Comparison of ENCODE assay signal across 28 cellular contexts in the genomic region with DNA sequence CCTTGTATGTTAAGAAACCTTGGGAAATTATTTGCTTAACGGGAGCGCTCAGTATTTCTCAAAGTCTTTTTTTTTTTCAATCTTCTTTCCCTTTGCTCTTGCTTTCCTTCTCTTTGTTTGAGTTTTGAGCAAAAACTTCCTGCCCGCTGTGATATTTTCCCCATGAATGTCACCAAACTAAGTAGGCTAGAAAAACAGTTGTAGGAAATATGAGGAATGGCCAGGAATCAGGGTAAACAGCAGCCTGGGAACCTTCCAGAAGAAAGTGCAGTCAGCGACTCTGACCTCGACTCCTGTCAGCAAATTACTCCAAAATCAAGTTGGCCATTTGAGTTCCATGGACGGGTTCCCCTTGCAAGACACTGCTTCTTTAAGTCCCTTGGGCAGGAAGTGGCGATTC. TPM values are rescaled to one million over a fixed set of nuclear protein-coding genes. Genes with fewer than 3 reads are reported as not detected.
"Had no signal": no experiment of that assay in that cellular context is flagged by ENCODE, and none has a peak within 500 bp of the region (broad histone marks: within the 10 kb centered on the region; RNA-seq: fewer than 3 reads in every experiment).

No MANE protein-coding gene starts in this region.

- H3K36me3 ChIP-seq: MG63, SJCRH30 had no signal

- H3K27me3 ChIP-seq: SJCRH30 had no signal

- ATAC-seq: HepG2, Panc1, PC-3, Right ventricle myocardium inferior, SK-N-SH treated with all-trans-retinoic acid at 6 μM for 48 hours had no signal

- H3K4me3 ChIP-seq: MG63, SJCRH30 had no signal

- H3K27ac ChIP-seq: SJCRH30 had no signal

- DNase-seq: IMR-90; Karpas-422; KG1; MG63; NCI-H1092; NCI-H1105 treated with DMSO at 0.1 percent for 48 hours; NCI-H1417 treated with DMSO at 0.1 percent for 48 hours; NCI-H146; NCI-H1694 treated with DMSO at 0.1 percent for 48 hours; NCI-H1930; NCI-H2081 treated with DMSO at 0.1 percent for 48 hours; NCI-H2171; NCI-H226; NCI-H446; NCI-H510A; NCI-H524 treated with DMSO at 0.1 percent for 48 hours; NCI-H69; NCI-H774; NK-92 treated with Interleukin-12 subunit alpha and Interleukin-12 subunit beta, amount 100 ng/mL, for 24 hours; PC-3; SHP77 treated with DMSO at 0.1 percent for 48 hours; SJCRH30 had no signal

RNA-seq across cellular contexts. Expression of a gene that starts 11.6 kb away (rescaled TPM):
- total RNA-seq: HepG2, HT1080, IMR-90, OCI-LY7, PC-3 had no signal
